1 cellular context compared by ENCODE assay signal in the genomic region with DNA sequence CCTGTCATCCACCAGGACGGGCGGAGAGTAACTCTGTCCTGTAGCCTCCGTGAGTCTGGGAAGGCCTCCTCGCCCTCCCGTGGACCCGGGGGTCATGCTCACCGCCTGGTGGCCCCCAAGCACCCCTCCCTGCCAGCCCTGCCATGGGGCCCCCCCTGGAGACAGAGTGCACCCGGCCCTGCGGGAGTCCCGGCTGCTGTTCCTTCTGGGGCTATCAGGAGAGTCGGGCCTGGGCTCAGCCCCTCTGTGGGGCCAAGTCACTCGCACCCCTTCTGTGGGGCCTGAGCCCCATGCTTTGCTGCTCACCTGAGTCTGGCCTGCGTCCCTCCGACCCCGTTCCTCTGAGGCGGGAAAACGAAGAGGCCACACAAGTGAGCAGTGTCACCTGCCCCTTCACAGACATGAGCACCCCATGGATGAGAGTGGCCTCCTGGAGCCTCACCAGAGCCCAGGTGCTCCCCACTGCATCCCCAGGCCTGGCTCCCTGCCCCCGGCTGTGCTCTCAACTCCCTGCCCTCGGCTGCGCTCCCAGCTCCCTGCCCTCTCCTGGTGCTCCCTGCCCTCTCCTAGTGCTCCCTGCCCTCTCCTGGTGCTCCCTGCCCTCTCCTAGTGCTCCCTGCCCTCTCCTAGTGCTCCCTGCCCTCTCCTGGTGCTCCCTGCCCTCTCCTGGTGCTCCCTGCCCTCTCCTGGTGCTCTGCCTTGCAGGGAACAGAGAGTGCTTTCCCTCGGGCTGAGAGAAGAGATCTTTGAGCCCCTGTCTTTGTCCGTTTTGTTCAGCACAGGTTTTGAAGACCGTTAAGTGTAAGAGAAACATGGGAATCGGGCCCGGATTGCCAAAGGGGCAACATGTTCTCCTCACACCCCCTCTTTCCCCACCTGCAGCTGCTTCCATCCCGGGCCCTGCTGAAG.
TF ChIP-seq lines count a peak whose summit lies in the region.

No MANE protein-coding gene starts in this region.

TF ChIP-seq in liver, 16 proteins besides CTCF, POLR2A, EP300 and RAD21 (continued from another document):
- TF ChIP-seq, protein P1, sequence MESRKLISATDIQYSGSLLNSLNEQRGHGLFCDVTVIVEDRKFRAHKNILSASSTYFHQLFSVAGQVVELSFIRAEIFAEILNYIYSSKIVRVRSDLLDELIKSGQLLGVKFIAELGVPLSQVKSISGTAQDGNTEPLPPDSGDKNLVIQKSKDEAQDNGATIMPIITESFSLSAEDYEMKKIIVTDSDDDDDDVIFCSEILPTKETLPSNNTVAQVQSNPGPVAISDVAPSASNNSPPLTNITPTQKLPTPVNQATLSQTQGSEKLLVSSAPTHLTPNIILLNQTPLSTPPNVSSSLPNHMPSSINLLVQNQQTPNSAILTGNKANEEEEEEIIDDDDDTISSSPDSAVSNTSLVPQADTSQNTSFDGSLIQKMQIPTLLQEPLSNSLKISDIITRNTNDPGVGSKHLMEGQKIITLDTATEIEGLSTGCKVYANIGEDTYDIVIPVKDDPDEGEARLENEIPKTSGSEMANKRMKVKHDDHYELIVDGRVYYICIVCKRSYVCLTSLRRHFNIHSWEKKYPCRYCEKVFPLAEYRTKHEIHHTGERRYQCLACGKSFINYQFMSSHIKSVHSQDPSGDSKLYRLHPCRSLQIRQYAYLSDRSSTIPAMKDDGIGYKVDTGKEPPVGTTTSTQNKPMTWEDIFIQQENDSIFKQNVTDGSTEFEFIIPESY (IDR thresholded peaks at IDR 0.05), result no peak
- no peak for TF ChIP-seq JUND (IDR thresholded peaks at IDR 0.05)
- TF ChIP-seq, protein P2, sequence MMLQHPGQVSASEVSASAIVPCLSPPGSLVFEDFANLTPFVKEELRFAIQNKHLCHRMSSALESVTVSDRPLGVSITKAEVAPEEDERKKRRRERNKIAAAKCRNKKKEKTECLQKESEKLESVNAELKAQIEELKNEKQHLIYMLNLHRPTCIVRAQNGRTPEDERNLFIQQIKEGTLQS (IDR thresholded peaks at IDR 0.05), result no peak
TF ChIP-seq in liver: peak in this region for 0.
